17 cellular contexts compared by ENCODE assay signal in the genomic region with DNA sequence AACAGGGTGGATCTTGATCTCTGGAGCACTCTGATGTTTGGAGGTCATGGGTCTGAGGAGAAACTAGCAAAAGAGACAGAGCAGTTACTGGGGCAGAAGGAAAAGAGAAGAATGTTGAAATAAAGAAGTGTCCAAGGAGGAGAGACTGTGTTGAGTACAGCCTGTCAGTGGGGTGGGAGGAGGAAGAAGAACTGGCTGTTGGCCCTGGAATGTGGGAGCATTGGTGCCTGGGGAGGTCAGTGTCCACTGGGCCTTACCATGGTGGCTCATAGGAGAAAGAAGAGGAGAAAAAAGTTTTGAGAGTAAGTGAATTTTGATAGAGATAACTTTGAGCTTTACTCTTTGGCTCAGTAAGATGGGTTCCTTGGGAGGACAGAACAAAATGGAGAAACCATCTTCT.
DNase-seq lines count a peak whose midpoint lies in the region; ATAC-seq and TF ChIP-seq lines count a peak whose summit lies in the region.
"Had no signal": no experiment of that assay in that cellular context is flagged by ENCODE, and none has a peak within 500 bp of the region (broad histone marks: within the 10 kb centered on the region; RNA-seq: fewer than 3 reads in every experiment).

No MANE protein-coding gene starts in this region.

- peak overlapping the region; percentile 5 for H3K27ac ChIP-seq in colonic mucosa
- H3K27ac ChIP-seq in layer of hippocampus (ENCODE audit: low read depth, low read length), result peak overlapping the region; percentile 56
- H3K27ac ChIP-seq in spleen, result peak overlapping the region in 5 of 8 donors; percentile 17 to 64 (median 58)
- H3K27ac ChIP-seq: parathyroid adenoma had no signal

- H3K4me1 Mint-ChIP-seq in mesothelial cell of epicardium, result peaks cover 4% of the 10 kb centered on the region
- H3K4me1 Mint-ChIP-seq: GM23338 had no signal

- H3K27ac Mint-ChIP-seq in mesothelial cell of epicardium, result no peak overlapping the region
- H3K27ac Mint-ChIP-seq: GM23338 had no signal

- H3K4me3 Mint-ChIP-seq in mesothelial cell of epicardium, result no peak overlapping the region
- H3K4me3 Mint-ChIP-seq: GM23338 had no signal

- no peak overlapping the region for H3K4me3 ChIP-seq in colonic mucosa
- H3K4me3 ChIP-seq in spleen, result no peak overlapping the region
- H3K4me3 ChIP-seq: GM23338 had no signal

- H3K27me3 ChIP-seq in colonic mucosa (no peaks in the 10 kb centered on the region), layer of hippocampus (ENCODE audit: control insufficient read depth, insufficient read depth, low read length) (no peaks in the 10 kb centered on the region), spleen (replicated peaks in 1 of 7) (no peaks in the 10 kb centered on the region)

- TF ChIP-seq POLR2A in spleen (IDR thresholded peaks at IDR 0.05), result no peak

- intact Hi-C loops in colonic mucosa (cut with DNase I) (no loop called here), spleen (cut with DNase I; ENCODE audit: low total_unique reads) (no loop called here)

- no peaks in the 10 kb centered on the region for H3K9me3 ChIP-seq in colonic mucosa
- no peaks in the 10 kb centered on the region for H3K9me3 ChIP-seq in spleen

- no peak overlapping the region for H3K9ac ChIP-seq in colonic mucosa (ENCODE audit: low read depth in 2 of 2, low read length in 2 of 2)
- H3K9ac ChIP-seq: parathyroid adenoma had no signal

- no peak for ATAC-seq in GM19455 (IDR thresholded peaks at IDR 0.05; ENCODE audit: unreplicated experiment)
- ATAC-seq: GM23338, PC-3 had no signal

- TF ChIP-seq CTCF in colonic mucosa (IDR thresholded peaks at IDR 0.05), result no peak
- TF ChIP-seq CTCF in spleen (IDR thresholded peaks at IDR 0.05 in 8 of 11, conservative IDR thresholded peaks at IDR 0.05 in 3 of 11), result no peak
- TF ChIP-seq CTCF in mesothelial cell of epicardium (IDR thresholded peaks at IDR 0.05; ENCODE audit: unreplicated experiment), result no peak

- H3K27me3 Mint-ChIP-seq in mesothelial cell of epicardium (ENCODE audit: low read depth), result no peaks in the 10 kb centered on the region

- H3K4me1 ChIP-seq in colonic mucosa, result no peaks in the 10 kb centered on the region
- H3K4me1 ChIP-seq in spleen, result no peaks in the 10 kb centered on the region
- H3K4me1 ChIP-seq: parathyroid adenoma had no signal

- H3K9me3 Mint-ChIP-seq in mesothelial cell of epicardium, result peaks cover 6% of the 10 kb centered on the region
- H3K9me3 Mint-ChIP-seq: GM23338 had no signal

- DNase-seq in EL (peak; percentile 54), colonic mucosa (no peak), spleen (no peak), mesothelial cell of epicardium (ENCODE audit: low spot score in 2 of 2, unreplicated experiment in 2 of 2) (no peak), NCI-H345 treated with DMSO at 0.1 percent for 48 hours (lab: John Stamatoyannopoulos, UW; ENCODE audit: unreplicated experiment) (no peak)
- DNase-seq in activated CD8-positive, alpha-beta memory T cell treated with anti-CD3 and anti-CD28 coated beads for 24 hours, result no peak
- DNase-seq: activated CD4-positive, alpha-beta T cell treated with anti-CD3 and anti-CD28 coated beads for 1 hour; activated CD8-positive, alpha-beta memory T cell treated with anti-CD3 and anti-CD28 coated beads, Interleukin-2, amount 50 U/mL, for 4 hours; activated naive CD4-positive, alpha-beta T cell; KG1; kidney glomerular epithelial cell; NCI-H1092 treated with DMSO at 0.1 percent for 48 hours; PC-3 had no signal

- no peaks in the 10 kb centered on the region for H3K36me3 Mint-ChIP-seq in mesothelial cell of epicardium

- H3K36me3 ChIP-seq in colonic mucosa (no peaks in the 10 kb centered on the region), spleen (no peaks in the 10 kb centered on the region)

Comparison
In these comparisons a context has a peak if more than half of its experiments do, and no peak if none do; other contexts are left out.
1. H3K27ac ChIP-seq: peak in every context shown above with its lines; median percentile 58 in spleen; 56 in layer of hippocampus; 5 in colonic mucosa.